8 cellular contexts compared by ENCODE assay signal in the genomic region with DNA sequence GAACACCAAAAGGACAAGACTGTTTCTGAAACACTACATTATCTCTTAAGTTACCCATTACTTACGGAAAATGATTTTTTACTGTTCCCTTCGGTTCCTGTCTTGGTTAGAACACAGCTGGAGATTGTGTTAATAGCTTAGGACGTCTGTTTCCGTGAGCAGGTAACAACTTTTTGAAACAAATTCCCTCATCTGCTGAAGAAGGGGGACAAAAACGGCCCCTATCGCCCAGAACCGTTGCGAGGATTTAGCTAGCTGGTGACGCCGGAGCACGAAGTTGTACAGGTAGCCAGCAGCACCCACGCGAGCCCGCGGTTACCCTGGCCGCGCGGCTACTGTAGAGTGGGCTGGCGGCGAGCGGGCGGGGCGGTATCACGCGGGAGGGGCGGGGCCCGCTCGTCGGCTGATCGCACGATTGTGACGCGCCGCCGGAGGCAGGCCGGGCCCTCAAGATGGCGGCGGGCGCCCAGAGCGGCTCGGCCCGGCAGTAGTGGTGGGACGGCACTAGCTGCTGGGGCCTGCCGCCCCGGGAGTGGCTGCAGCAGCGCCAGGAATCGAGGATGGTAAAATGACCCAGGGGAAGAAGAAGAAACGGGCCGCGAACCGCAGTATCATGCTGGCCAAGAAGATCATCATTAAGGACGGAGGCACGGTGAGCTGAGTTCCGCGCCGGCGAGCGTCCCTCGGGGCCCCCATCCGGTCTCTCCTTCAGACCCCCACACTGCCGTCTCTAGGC.
DNase-seq lines count a peak whose midpoint lies in the region; ATAC-seq, FAIRE-seq and TF ChIP-seq lines count a peak whose summit lies in the region.

No MANE protein-coding gene starts in this region.

- DNase-seq in Caco-2 (peak; percentile 79 to 88), HS-5 (ENCODE audit: low read depth) (peak; percentile 35), NOMO-1 treated with DMSO at 0.1 percent for 48 hours (lab: John Stamatoyannopoulos, UW; ENCODE audit: unreplicated experiment) (peak; percentile 77), endothelial cell of umbilical vein (ENCODE audit: low read depth, low spot score) (peak; percentile 87), middle frontal gyrus (ENCODE audit: extremely low spot score, low spot score) (peak; percentile 83)
- DNase-seq in activated CD8-positive, alpha-beta memory T cell treated with anti-CD3 and anti-CD28 coated beads, Interleukin-2, amount 50 U/mL, for 4 hours = peak; percentile 89
- peak; percentile 78 to 82 for DNase-seq in stimulated activated CD8-positive, alpha-beta memory T cell treated with anti-CD3 and anti-CD28 coated beads, Interleukin-2, amount 100 ng/mL, for 1 hour (ENCODE audit: low read depth in 2 of 2)

- peak overlapping the region; percentile 98 for H3K9ac ChIP-seq in endothelial cell of umbilical vein (replicated peaks; ENCODE audit: extremely low read depth, insufficient read depth, low read length)

- ATAC-seq in GM21360 (IDR thresholded peaks at IDR 0.05; ENCODE audit: unreplicated experiment) = peak; percentile 83

- H3K27me3 Mint-ChIP-seq in Caco-2 (ENCODE audit: insufficient read depth, unreplicated experiment) = no peaks in the 10 kb centered on the region

- dilution Hi-C loops in endothelial cell of umbilical vein (cut with MboI; ENCODE audit: extremely low pct_ligation_motif_present, low sequenced_read_pairs) = no loop called here

- H3K27ac Mint-ChIP-seq in Caco-2 (ENCODE audit: unreplicated experiment) = peak overlapping the region; percentile 99

- peaks cover 18% of the 10 kb centered on the region for H3K36me3 Mint-ChIP-seq in Caco-2 (ENCODE audit: insufficient read depth, unreplicated experiment)

- peak overlapping the region; percentile 99 for H3K4me3 Mint-ChIP-seq in Caco-2 (ENCODE audit: unreplicated experiment)

- H3K27ac ChIP-seq in endothelial cell of umbilical vein (ENCODE audit: insufficient read depth, low read depth, low read length) = peak overlapping the region; percentile 96

- BruUV-seq in Caco-2 (replicated peaks; lab: Mats Ljungman, UMichigan) (no TSS peak), endothelial cell of umbilical vein (replicated peaks; lab: Mats Ljungman, UMichigan) (no TSS peak)

- TF ChIP-seq POLR2A in endothelial cell of umbilical vein (IDR thresholded peaks at IDR 0.05; ENCODE audit: low read depth, low read length) = peak; percentile 96

- H3K79me2 ChIP-seq in endothelial cell of umbilical vein (ENCODE audit: control insufficient read depth, insufficient read depth, low read length) = peaks cover 62% of the 10 kb centered on the region

- peak overlapping the region; percentile 60 for H3K4me3 ChIP-seq in Caco-2 (ENCODE audit: low read depth, low read length)
- H3K4me3 ChIP-seq in endothelial cell of umbilical vein (replicated peaks in 1 of 3; ENCODE audit: insufficient read depth in 1 of 3, low read depth in 1 of 3, low read length in 3 of 3) = peak overlapping the region; percentile 80 to 99 (median 95)

- H3K4me1 Mint-ChIP-seq in Caco-2 (ENCODE audit: low read depth, unreplicated experiment) = no peaks in the 10 kb centered on the region

- H3K27me3 ChIP-seq in Caco-2 (replicated peaks; ENCODE audit: control insufficient read depth, insufficient read depth, low read length) = no peaks in the 10 kb centered on the region
- no peaks in the 10 kb centered on the region for H3K27me3 ChIP-seq in endothelial cell of umbilical vein (ENCODE audit: control insufficient read depth in 2 of 2, insufficient read depth in 2 of 2, low read length in 2 of 2)

- H3K9me3 ChIP-seq in Caco-2 (no peaks in the 10 kb centered on the region), endothelial cell of umbilical vein (replicated peaks; ENCODE audit: control insufficient read depth, insufficient read depth, low read length) (no peaks in the 10 kb centered on the region)

- no peaks in the 10 kb centered on the region for H4K20me1 ChIP-seq in endothelial cell of umbilical vein (replicated peaks; ENCODE audit: control insufficient read depth, extremely low read depth, insufficient read depth, low read length)

- H2AFZ ChIP-seq in endothelial cell of umbilical vein (ENCODE audit: low read depth, low read length) = peak overlapping the region; percentile 84

- TF ChIP-seq CTCF in Caco-2 (IDR thresholded peaks at IDR 0.05; ENCODE audit: insufficient read depth in 1 of 2, low read depth in 1 of 2, low read length in 1 of 2, severe bottlenecking in 1 of 2, unreplicated experiment in 1 of 2) = no peak
- TF ChIP-seq CTCF in endothelial cell of umbilical vein (IDR thresholded peaks at IDR 0.05; ENCODE audit: extremely low read depth in 1 of 2, insufficient read depth in 1 of 2, low read depth in 1 of 2, low read length in 2 of 2) = no peak

- no peaks in the 10 kb centered on the region for H3K36me3 ChIP-seq in Caco-2 (ENCODE audit: control insufficient read depth, insufficient read depth, low read length)
- H3K36me3 ChIP-seq in endothelial cell of umbilical vein (ENCODE audit: control insufficient read depth in 2 of 2, extremely low read depth in 1 of 2, insufficient read depth in 2 of 2, low read length in 2 of 2) = no peaks in the 10 kb centered on the region

- intact Hi-C loops in Caco-2 (cut with micrococcal nuclease; ENCODE audit: unreplicated experiment) = loop anchor here (1.0 to 5.0 kb wide), 3 partner anchors 95 to 313 kb away; a partner anchor contains a TSS
- intact Hi-C loops in endothelial cell of umbilical vein (cut with micrococcal nuclease) = loop anchor here (1.0 to 10.0 kb wide), 6 partner anchors 95 to 829 kb away; a partner anchor contains a TSS

- no peaks in the 10 kb centered on the region for H3K9me1 ChIP-seq in endothelial cell of umbilical vein (replicated peaks; ENCODE audit: control insufficient read depth, extremely low read depth, insufficient read depth, low read length)

- POLR2A ChIA-PET in Caco-2 (lab: Charles Lee) = interaction anchor here (0.6 to 2.0 kb wide), 6 partner anchors 68 to 1695 kb away, joined by 4 to 12 read pairs (median 6); a partner anchor contains a TSS
- POLR2A ChIA-PET in endothelial cell of umbilical vein (lab: Charles Lee) = no interaction called here

- no peaks in the 10 kb centered on the region for H3K9me3 Mint-ChIP-seq in Caco-2 (ENCODE audit: unreplicated experiment)

- CTCF ChIA-PET in Caco-2 (lab: Charles Lee) (no interaction called here), endothelial cell of umbilical vein (lab: Charles Lee) (interaction anchor here (1.0 to 1.7 kb wide), 4 partner anchors 228 to 421 kb away, joined by 3 to 7 read pairs (median 4); no protein-coding TSS in a partner anchor)

- peak overlapping the region; percentile 100 for H3K4me2 ChIP-seq in endothelial cell of umbilical vein (ENCODE audit: insufficient read depth, low read length)

- 0 out of 2 replicates have a peak, but pooled peaks cover 5% of the 10 kb centered on the region for H3K4me1 ChIP-seq in Caco-2
- H3K4me1 ChIP-seq in endothelial cell of umbilical vein (ENCODE audit: control insufficient read depth, extremely low read depth, insufficient read depth, low read length) = peaks cover 24% of the 10 kb centered on the region

- FAIRE-seq in endothelial cell of umbilical vein (lab: Jason Lieb, UNC) = no peak

TF ChIP-seq in endothelial cell of umbilical vein, 7 proteins besides CTCF, POLR2A, EP300 and RAD21:
- peak; percentile 97 for TF ChIP-seq POLR2AphosphoS5 (IDR thresholded peaks at IDR 0.05; ENCODE audit: insufficient read depth, low read depth, low read length)
- TF ChIP-seq FOS (IDR thresholded peaks at IDR 0.05; ENCODE audit: borderline replicate concordance, insufficient read depth, low read length) = no peak
TF ChIP-seq in endothelial cell of umbilical vein: peak in this region for 1.

Comparison
In these comparisons a context has a peak if more than half of its experiments do, and no peak if none do; other contexts are left out.
1. Peak in every context shown above with its lines: DNase-seq, ATAC-seq, H3K4me3 ChIP-seq and H3K27ac ChIP-seq.
2. DNase-seq: peak in every context shown above with its lines; median percentile 89 in activated CD8-positive, alpha-beta memory T cell treated with anti-CD3 and anti-CD28 coated beads, Interleukin-2, amount 50 U/mL, for 4 hours; 87 in endothelial cell of umbilical vein; 84 in Caco-2; 83 in middle frontal gyrus; 80 in stimulated activated CD8-positive, alpha-beta memory T cell treated with anti-CD3 and anti-CD28 coated beads, Interleukin-2, amount 100 ng/mL, for 1 hour; 77 in NOMO-1 treated with DMSO at 0.1 percent for 48 hours; 35 in HS-5.